Comparison of ENCODE assay signal across 15 cellular contexts in the genomic region with DNA sequence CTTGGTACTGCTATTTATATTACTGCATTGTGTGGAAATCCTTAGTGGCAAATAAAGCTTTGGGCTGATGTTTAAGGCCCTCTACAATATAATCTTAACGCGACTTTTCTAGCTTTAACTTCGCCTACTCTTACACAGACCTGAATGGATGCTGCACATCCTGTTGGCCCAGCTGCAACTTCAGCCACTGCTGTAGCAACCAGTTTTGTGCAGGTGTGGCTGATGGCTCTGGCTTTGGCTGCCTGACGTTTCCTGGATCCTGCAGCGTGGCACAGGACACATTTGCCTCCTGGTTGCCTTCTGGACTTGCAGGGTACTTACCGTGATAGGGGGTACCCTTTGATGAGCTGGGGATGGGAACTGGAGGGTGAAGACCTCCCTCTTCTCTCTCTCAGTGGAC. TPM values are rescaled to one million over a fixed set of nuclear protein-coding genes. Genes with fewer than 3 reads are reported as not detected.
"Had no signal": no experiment of that assay in that cellular context is flagged by ENCODE, and none has a peak within 500 bp of the region (broad histone marks: within the 10 kb centered on the region; RNA-seq: fewer than 3 reads in every experiment).

No MANE protein-coding gene starts in this region.

- H3K27ac Mint-ChIP-seq: activated CD4-positive, alpha-beta memory T cell treated with anti-CD3 and anti-CD28 coated beads, Interleukin-2, amount 10 ng/mL, durations not matched to agents 7 days and 5 days had no signal

- H3K27ac ChIP-seq: coronary artery, ovary, sigmoid colon, tibial nerve had no signal

- H3K4me3 Mint-ChIP-seq: activated CD4-positive, alpha-beta memory T cell treated with anti-CD3 and anti-CD28 coated beads, Interleukin-2, amount 10 ng/mL, durations not matched to agents 7 days and 5 days; neural crest cell; stimulated activated naive B cell treated with anti-CD40 and anti-IgM and Interleukin-4, amounts not matched to agents 10 μg/mL and 1 μg/mL and 100 μg/mL, for 72 hours had no signal

- DNase-seq: activated CD4-positive, alpha-beta memory T cell treated with anti-CD3 and anti-CD28 coated beads, Interleukin-2, amount 10 ng/mL, durations not matched to agents 7 days and 5 days; activated CD4-positive, alpha-beta T cell treated with anti-CD3 and anti-CD28 coated beads for 1 hour; activated CD8-positive, alpha-beta memory T cell treated with anti-CD3 and anti-CD28 coated beads, Interleukin-2, amount 50 U/mL, for 48 hours; activated naive CD4-positive, alpha-beta T cell treated with Interleukin-2 at 50 U/mL for 16 hours; effector CD8-positive, alpha-beta T cell; mesendoderm; ovary; sigmoid colon; stimulated activated CD4-positive, alpha-beta T cell treated with anti-CD3 and anti-CD28 coated beads, Interleukin-2, amount 100 ng/mL, for 24 hours; stimulated activated naive B cell treated with anti-CD40 and anti-IgM and Interleukin-4, amounts not matched to agents 10 μg/mL and 1 μg/mL and 100 μg/mL, for 72 hours had no signal

- H3K9me3 ChIP-seq: ovary, sigmoid colon, tibial nerve had no signal

- ATAC-seq: stimulated activated naive B cell treated with anti-CD40 and anti-IgM and Interleukin-4, amounts not matched to agents 10 μg/mL and 1 μg/mL and 100 μg/mL, for 72 hours had no signal

- H3K9me3 Mint-ChIP-seq: activated CD4-positive, alpha-beta memory T cell treated with anti-CD3 and anti-CD28 coated beads, Interleukin-2, amount 10 ng/mL, durations not matched to agents 7 days and 5 days; neural crest cell; stimulated activated naive B cell treated with anti-CD40 and anti-IgM and Interleukin-4, amounts not matched to agents 10 μg/mL and 1 μg/mL and 100 μg/mL, for 72 hours had no signal

- H3K27me3 Mint-ChIP-seq: activated CD4-positive, alpha-beta memory T cell treated with anti-CD3 and anti-CD28 coated beads, Interleukin-2, amount 10 ng/mL, durations not matched to agents 7 days and 5 days; stimulated activated naive B cell treated with anti-CD40 and anti-IgM and Interleukin-4, amounts not matched to agents 10 μg/mL and 1 μg/mL and 100 μg/mL, for 72 hours had no signal

- H3K36me3 ChIP-seq: ovary, sigmoid colon, tibial nerve had no signal

- H3K4me3 ChIP-seq: coronary artery, ovary, sigmoid colon, tibial nerve had no signal

- H3K27me3 ChIP-seq: ovary, sigmoid colon, tibial nerve had no signal

RNA-seq across cellular contexts. Expression of a gene that starts 20.2 kb away (rescaled TPM):
- total RNA-seq: kidney epithelial cell, sigmoid colon, subcutaneous adipose tissue had no signal
